ENCODE assay signal across 18 cellular contexts in the genomic region with DNA sequence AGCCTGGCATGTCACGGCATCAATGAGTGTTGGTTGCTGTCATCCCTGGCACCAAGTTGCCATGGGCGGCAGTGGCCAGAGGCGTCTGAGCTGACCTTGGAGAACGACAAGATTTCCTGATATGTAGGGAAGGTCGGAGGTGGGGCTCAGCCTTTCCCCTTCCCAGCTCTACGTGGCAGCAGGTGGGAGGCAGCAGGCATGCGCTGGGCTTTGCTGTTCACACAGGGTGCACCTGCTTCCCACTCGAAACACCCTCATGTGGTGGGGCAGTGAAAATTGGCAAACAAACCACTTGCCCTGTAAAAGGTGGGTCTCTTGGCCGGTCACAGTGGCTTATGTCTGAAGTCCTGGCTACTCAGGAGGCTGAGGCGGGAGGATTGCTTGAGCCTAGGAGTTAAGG. TPM values are rescaled to one million over a fixed set of nuclear protein-coding genes. Genes with fewer than 3 reads are reported as not detected.
A peak's percentile ranks its signal among the peaks of the same experiment; 100 is the strongest.
DNase-seq lines count a peak whose midpoint lies in the region; ATAC-seq and TF ChIP-seq lines count a peak whose summit lies in the region.
"Had no signal": no experiment of that assay in that cellular context is flagged by ENCODE, and none has a peak within 500 bp of the region (broad histone marks: within the 10 kb centered on the region; RNA-seq: fewer than 3 reads in every experiment).

No MANE protein-coding gene starts in this region.

- H3K4me1 Mint-ChIP-seq in glutamatergic neuron (ENCODE audit: low read depth, unreplicated experiment): peaks cover 3% of the 10 kb centered on the region
- H3K4me1 Mint-ChIP-seq in natural killer cell treated with Interleukin-12 subunit alpha and Interleukin-12 subunit beta and Interleukin-15 and Interleukin-18, amount 100 ng/mL, for 72 hours (ENCODE audit: low read depth in 2 of 2): peaks cover 0 to 6% of the 10 kb centered on the region in 2 donors

- H3K4me3 ChIP-seq in WERI-Rb-1 (ENCODE audit: low read depth, low read length): no peak overlapping the region
- H3K4me3 ChIP-seq: SJSA1 had no signal

- H3K27me3 ChIP-seq in WERI-Rb-1 (ENCODE audit: insufficient read depth, low read depth, severe bottlenecking): no peaks in the 10 kb centered on the region
- H3K27me3 ChIP-seq: SJSA1 had no signal

- H3K27ac Mint-ChIP-seq in glutamatergic neuron (ENCODE audit: unreplicated experiment): peak overlapping the region; percentile 46
- no peak overlapping the region for H3K27ac Mint-ChIP-seq in natural killer cell treated with Interleukin-12 subunit alpha and Interleukin-12 subunit beta and Interleukin-15 and Interleukin-18, amount 100 ng/mL, for 72 hours
- H3K27ac Mint-ChIP-seq: CD4-positive, CD25-positive, alpha-beta regulatory T cell had no signal

- TF ChIP-seq CTCF in glutamatergic neuron (IDR thresholded peaks at IDR 0.05; ENCODE audit: partially characterized antibody, unreplicated experiment): no peak
- no peak for TF ChIP-seq CTCF in WERI-Rb-1 (IDR thresholded peaks at IDR 0.05; ENCODE audit: low read depth, low read length)

- no peak for ATAC-seq in natural killer cell treated with Interleukin-12 subunit alpha and Interleukin-12 subunit beta and Interleukin-15 and Interleukin-18, amount 100 ng/mL, for 72 hours
- no peak for ATAC-seq in HG03571 (IDR thresholded peaks at IDR 0.05; ENCODE audit: unreplicated experiment)

- H3K27ac ChIP-seq in WERI-Rb-1: no peak overlapping the region
- H3K27ac ChIP-seq: SJSA1 had no signal

- H3K36me3 Mint-ChIP-seq in glutamatergic neuron (ENCODE audit: unreplicated experiment): peaks cover 6% of the 10 kb centered on the region
- no peaks in the 10 kb centered on the region for H3K36me3 Mint-ChIP-seq in natural killer cell treated with Interleukin-12 subunit alpha and Interleukin-12 subunit beta and Interleukin-15 and Interleukin-18, amount 100 ng/mL, for 72 hours
- H3K36me3 Mint-ChIP-seq: CD4-positive, CD25-positive, alpha-beta regulatory T cell had no signal

- DNase-seq in NCI-H1417 (lab: John Stamatoyannopoulos, UW): peak; percentile 23 to 68 (median 28)
- DNase-seq in NCI-H1417 treated with DMSO at 0.1 percent for 48 hours (lab: John Stamatoyannopoulos, UW): no peak
- peak; percentile 21 for DNase-seq in DMS53 treated with DMSO at 0.1 percent for 48 hours (lab: John Stamatoyannopoulos, UW; ENCODE audit: unreplicated experiment)
- DNase-seq in NCI-H345 treated with DMSO at 0.1 percent for 48 hours (lab: John Stamatoyannopoulos, UW; ENCODE audit: unreplicated experiment): peak; percentile 14
- DNase-seq in glutamatergic neuron: no peak
- DNase-seq in WERI-Rb-1: no peak
- DNase-seq in natural killer cell treated with Interleukin-12 subunit alpha and Interleukin-12 subunit beta and Interleukin-15 and Interleukin-18, amount 100 ng/mL, for 72 hours (ENCODE audit: low spot score): no peak
- DNase-seq: AML-193; CD4-positive, CD25-positive, alpha-beta regulatory T cell; EL; NCI-H1930; NCI-H446 treated with DMSO at 0.1 percent for 48 hours; OCI-M1; RPMI8226; T1000 had no signal

- H3K9me3 ChIP-seq in WERI-Rb-1 (ENCODE audit: severe bottlenecking): peaks cover 6% of the 10 kb centered on the region
- H3K9me3 ChIP-seq: SJSA1 had no signal

- no peaks in the 10 kb centered on the region for H3K36me3 ChIP-seq in WERI-Rb-1
- H3K36me3 ChIP-seq: SJSA1 had no signal

- H3K27me3 Mint-ChIP-seq in glutamatergic neuron (ENCODE audit: unreplicated experiment): peaks cover 7% of the 10 kb centered on the region
- H3K27me3 Mint-ChIP-seq in natural killer cell treated with Interleukin-12 subunit alpha and Interleukin-12 subunit beta and Interleukin-15 and Interleukin-18, amount 100 ng/mL, for 72 hours: peaks cover 15 to 16% of the 10 kb centered on the region in 2 donors

- H3K9me3 Mint-ChIP-seq in glutamatergic neuron (ENCODE audit: unreplicated experiment): peaks cover 8% of the 10 kb centered on the region
- H3K9me3 Mint-ChIP-seq in natural killer cell treated with Interleukin-12 subunit alpha and Interleukin-12 subunit beta and Interleukin-15 and Interleukin-18, amount 100 ng/mL, for 72 hours: no peaks in the 10 kb centered on the region

- H3K4me3 Mint-ChIP-seq in glutamatergic neuron (ENCODE audit: unreplicated experiment): no peak overlapping the region
- H3K4me3 Mint-ChIP-seq in natural killer cell treated with Interleukin-12 subunit alpha and Interleukin-12 subunit beta and Interleukin-15 and Interleukin-18, amount 100 ng/mL, for 72 hours: no peak overlapping the region
- H3K4me3 Mint-ChIP-seq: CD4-positive, CD25-positive, alpha-beta regulatory T cell had no signal

RNA-seq across cellular contexts. Expression of a gene that starts 12.3 kb away (rescaled TPM):
- 13.0 TPM for total RNA-seq in glutamatergic neuron (ENCODE audit: unreplicated experiment)
- 10 to 100 TPM; 10.8 to 46.2 TPM for total RNA-seq in natural killer cell treated with Interleukin-12 subunit alpha and Interleukin-12 subunit beta and Interleukin-15 and Interleukin-18, amount 100 ng/mL, for 72 hours

RNA-seq across cellular contexts. Expression of a gene that starts 30.7 kb away (rescaled TPM):
- 16.5 TPM for total RNA-seq in glutamatergic neuron (ENCODE audit: unreplicated experiment)
- total RNA-seq in natural killer cell treated with Interleukin-12 subunit alpha and Interleukin-12 subunit beta and Interleukin-15 and Interleukin-18, amount 100 ng/mL, for 72 hours: under 1 TPM; 0.31 to 0.43 TPM
- total RNA-seq: CD4-positive, CD25-positive, alpha-beta regulatory T cell had no signal

RNA-seq across cellular contexts. Expression of a gene that starts 43.3 kb away (rescaled TPM):
- total RNA-seq in glutamatergic neuron (ENCODE audit: unreplicated experiment): 0.37 TPM
- not detected for total RNA-seq in natural killer cell treated with Interleukin-12 subunit alpha and Interleukin-12 subunit beta and Interleukin-15 and Interleukin-18, amount 100 ng/mL, for 72 hours
- total RNA-seq: CD4-positive, CD25-positive, alpha-beta regulatory T cell; LHCN-M2 had no signal

Comparison
In these comparisons a context has a peak if more than half of its experiments do, and no peak if none do; other contexts are left out.
1. DNase-seq: peak in NCI-H1417 (3 of 3), DMS53 treated with DMSO at 0.1 percent for 48 hours (single experiment) and NCI-H345 treated with DMSO at 0.1 percent for 48 hours (single experiment); none in NCI-H1417 treated with DMSO at 0.1 percent for 48 hours (single experiment), glutamatergic neuron (single experiment), WERI-Rb-1 (single experiment) and natural killer cell treated with Interleukin-12 subunit alpha and Interleukin-12 subunit beta and Interleukin-15 and Interleukin-18, amount 100 ng/mL, for 72 hours (single experiment).
2. RNA of a gene that starts 30.7 kb away (total RNA-seq): 16.5 TPM in glutamatergic neuron (single experiment); 0.31 to 0.43 TPM in natural killer cell treated with Interleukin-12 subunit alpha and Interleukin-12 subunit beta and Interleukin-15 and Interleukin-18, amount 100 ng/mL, for 72 hours; every median in the first group is over 10 times any median in the second.